16 cellular contexts compared by ENCODE assay signal in the genomic region with DNA sequence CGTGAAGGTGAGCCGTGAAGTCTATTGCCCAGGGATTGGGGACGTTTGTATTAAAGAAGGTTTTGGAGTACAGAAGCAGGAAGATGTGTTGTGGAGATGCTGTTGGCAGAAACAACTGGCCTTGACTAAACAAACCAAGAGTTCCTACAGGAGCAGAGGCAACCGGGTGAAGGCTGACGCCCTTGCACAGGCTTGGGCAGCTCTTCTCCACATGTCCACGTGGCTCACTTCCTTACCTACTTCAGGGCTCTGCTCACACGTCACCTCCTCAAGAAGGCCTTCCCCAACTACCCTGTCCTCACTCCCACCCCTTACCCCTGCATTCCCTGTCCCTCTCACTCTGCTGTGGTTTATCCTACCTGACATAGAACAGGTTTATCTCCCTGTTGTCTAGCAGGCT. TPM values are rescaled to one million over a fixed set of nuclear protein-coding genes. Genes with fewer than 3 reads are reported as not detected.
DNase-seq lines count a peak whose midpoint lies in the region; ATAC-seq and TF ChIP-seq lines count a peak whose summit lies in the region.
"Had no signal": no experiment of that assay in that cellular context is flagged by ENCODE, and none has a peak within 500 bp of the region (broad histone marks: within the 10 kb centered on the region; RNA-seq: fewer than 3 reads in every experiment).

No MANE protein-coding gene starts in this region.

- H3K9me2 ChIP-seq in GM23338 (ENCODE audit: insufficient read depth), result 0 out of 2 replicates have a peak, but pooled peaks cover 5% of the 10 kb centered on the region

- in situ Hi-C loops in Panc1 (cut with HindIII; ENCODE audit: low pct_unique_long_range_greater_than_20kb, low sequenced_read_pairs), result no loop called here

- DNase-seq in GM23338 (ENCODE audit: low spot score) (no peak), Panc1 (ENCODE audit: low read depth, low spot score) (no peak), left lung (peak in 1 of 2 donors; percentile 50), T-helper 1 cell (no peak), NCI-H146 (lab: John Stamatoyannopoulos, UW) (no peak)
- no peak for DNase-seq in activated naive CD4-positive, alpha-beta T cell treated with anti-CD3 and anti-CD28 coated beads, Interleukin-2, amount 10 ng/mL, durations not matched to agents 7 days and 5 days
- DNase-seq: Calu3; CD8-positive, alpha-beta T cell; DMS79 treated with DMSO at 0.1 percent for 48 hours; KBM-7 had no signal

- no peak overlapping the region for H3K4me2 ChIP-seq in GM23338
- H3K4me2 ChIP-seq: A549 had no signal

- CTCF ChIA-PET in Panc1 (lab: Charles Lee), result no interaction called here
- CTCF ChIA-PET in activated naive CD4-positive, alpha-beta T cell treated with anti-CD3 and anti-CD28 coated beads, Interleukin-2, amount 10 ng/mL, durations not matched to agents 7 days and 5 days (lab: Charles Lee), result no interaction called here

- no peak overlapping the region for H3K4me3 Mint-ChIP-seq in GM23338
- no peak overlapping the region for H3K4me3 Mint-ChIP-seq in activated naive CD4-positive, alpha-beta T cell treated with anti-CD3 and anti-CD28 coated beads, Interleukin-2, amount 10 ng/mL, durations not matched to agents 7 days and 5 days
- H3K4me3 Mint-ChIP-seq: CD8-positive, alpha-beta T cell had no signal

- no peaks in the 10 kb centered on the region for H3K9me3 ChIP-seq in Panc1 (ENCODE audit: control insufficient read depth, insufficient read depth, low read depth, low read length)
- no peaks in the 10 kb centered on the region for H3K9me3 ChIP-seq in left lung
- H3K9me3 ChIP-seq: A549, HAP-1 had no signal

- peaks cover 14% of the 10 kb centered on the region for H3F3A ChIP-seq in GM23338 (replicated peaks; ENCODE audit: low read depth)

- H3K4me1 ChIP-seq in GM23338 (ENCODE audit: insufficient read depth) (peaks cover 30% of the 10 kb centered on the region), Panc1 (ENCODE audit: control insufficient read depth, insufficient read depth, low read length) (no peaks in the 10 kb centered on the region), left lung (peaks cover 0 to 35% of the 10 kb centered on the region in 2 donors)
- H3K4me1 ChIP-seq: A549 had no signal

- H3K4me3 ChIP-seq in GM23338 (no peak overlapping the region), Panc1 (ENCODE audit: low read depth in 2 of 2, low read length in 2 of 2) (no peak overlapping the region), left lung (no peak overlapping the region)
- H3K4me3 ChIP-seq: A549, GM12878, HAP-1 had no signal

- ATAC-seq in GM23338 (no peak), Panc1 (0 out of 2 replicates have a peak, but pooled peaks have one; percentile 34), left lung (peak; percentile 14)
- ATAC-seq: A549; CD8-positive, alpha-beta T cell; GM12878; HepG2 had no signal

- no peak overlapping the region for H3K27ac Mint-ChIP-seq in GM23338
- H3K27ac Mint-ChIP-seq in activated naive CD4-positive, alpha-beta T cell treated with anti-CD3 and anti-CD28 coated beads, Interleukin-2, amount 10 ng/mL, durations not matched to agents 7 days and 5 days, result no peak overlapping the region
- H3K27ac Mint-ChIP-seq: CD8-positive, alpha-beta T cell; IgD-negative memory B cell had no signal

- POLR2A ChIA-PET in Panc1 (lab: Charles Lee), result interaction anchor here (0.5 kb wide), 1 partner anchor 243 kb away, joined by 5 read pairs; no protein-coding TSS in a partner anchor

- no peaks in the 10 kb centered on the region for H3K27me3 Mint-ChIP-seq in GM23338 (ENCODE audit: insufficient read depth, low read depth, poor library complexity)
- peaks cover 15% of the 10 kb centered on the region for H3K27me3 Mint-ChIP-seq in activated naive CD4-positive, alpha-beta T cell treated with anti-CD3 and anti-CD28 coated beads, Interleukin-2, amount 10 ng/mL, durations not matched to agents 7 days and 5 days

- no peaks in the 10 kb centered on the region for H3K36me3 Mint-ChIP-seq in GM23338 (ENCODE audit: low read depth)
- H3K36me3 Mint-ChIP-seq in activated naive CD4-positive, alpha-beta T cell treated with anti-CD3 and anti-CD28 coated beads, Interleukin-2, amount 10 ng/mL, durations not matched to agents 7 days and 5 days, result no peaks in the 10 kb centered on the region
- H3K36me3 Mint-ChIP-seq: CD8-positive, alpha-beta T cell had no signal

- TF ChIP-seq CTCF in GM23338 (conservative IDR thresholded peaks at IDR 0.05; ENCODE audit: low read depth in 2 of 2), result no peak
- no peak for TF ChIP-seq CTCF in Panc1 (IDR thresholded peaks at IDR 0.05)
- no peak for TF ChIP-seq CTCF in left lung (IDR thresholded peaks at IDR 0.05)

- BruUV-seq in Panc1 (replicated peaks; lab: Mats Ljungman, UMichigan), result no TSS peak

- H3K27ac ChIP-seq in GM23338 (ENCODE audit: low read depth) (no peak overlapping the region), Panc1 (ENCODE audit: low read length) (no peak overlapping the region), left lung (no peak overlapping the region)
- H3K27ac ChIP-seq: A549, C4-2B had no signal

- peak overlapping the region; percentile 56; the same call in 1 of the 2 replicates for H2AFZ ChIP-seq in GM23338

- no peaks in the 10 kb centered on the region for H3K79me2 ChIP-seq in GM23338 (replicated peaks; ENCODE audit: insufficient read depth)

- peaks cover 28% of the 10 kb centered on the region for H3K4me1 Mint-ChIP-seq in GM23338
- H3K4me1 Mint-ChIP-seq in activated naive CD4-positive, alpha-beta T cell treated with anti-CD3 and anti-CD28 coated beads, Interleukin-2, amount 10 ng/mL, durations not matched to agents 7 days and 5 days, result peaks cover 5% of the 10 kb centered on the region

- H4K20me1 ChIP-seq in GM23338 (replicated peaks; ENCODE audit: insufficient read depth), result no peaks in the 10 kb centered on the region

- no peaks in the 10 kb centered on the region for H3K9me3 Mint-ChIP-seq in GM23338
- no peaks in the 10 kb centered on the region for H3K9me3 Mint-ChIP-seq in activated naive CD4-positive, alpha-beta T cell treated with anti-CD3 and anti-CD28 coated beads, Interleukin-2, amount 10 ng/mL, durations not matched to agents 7 days and 5 days
- H3K9me3 Mint-ChIP-seq: CD8-positive, alpha-beta T cell; IgD-negative memory B cell had no signal

- H3K36me3 ChIP-seq in GM23338 (ENCODE audit: insufficient read depth) (no peaks in the 10 kb centered on the region), Panc1 (ENCODE audit: control insufficient read depth, insufficient read depth, low read length) (no peaks in the 10 kb centered on the region), left lung (no peaks in the 10 kb centered on the region)
- H3K36me3 ChIP-seq: HAP-1 had no signal

- intact Hi-C loops in Panc1 (cut with micrococcal nuclease; ENCODE audit: unreplicated experiment) (no loop called here), left lung (cut with DNase I) (no loop called here)

- no peaks in the 10 kb centered on the region for H3K27me3 ChIP-seq in GM23338 (ENCODE audit: insufficient read depth)
- H3K27me3 ChIP-seq in Panc1 (ENCODE audit: control insufficient read depth, insufficient read depth, low read length), result no peaks in the 10 kb centered on the region
- H3K27me3 ChIP-seq in left lung, result no peaks in the 10 kb centered on the region

TF ChIP-seq in GM23338, 12 proteins besides CTCF, POLR2A, EP300 and RAD21 (continues in another document):
- TF ChIP-seq EZH2 (IDR thresholded peaks at IDR 0.05; ENCODE audit: low read depth, unreplicated experiment) (no peak), EZH2phosphoT487 (IDR thresholded peaks at IDR 0.05; ENCODE audit: unreplicated experiment) (no peak), CREB1 (CRISPR knock-in tag; IDR thresholded peaks at IDR 0.05; ENCODE audit: low read depth) (no peak)
- TF ChIP-seq, protein P1, sequence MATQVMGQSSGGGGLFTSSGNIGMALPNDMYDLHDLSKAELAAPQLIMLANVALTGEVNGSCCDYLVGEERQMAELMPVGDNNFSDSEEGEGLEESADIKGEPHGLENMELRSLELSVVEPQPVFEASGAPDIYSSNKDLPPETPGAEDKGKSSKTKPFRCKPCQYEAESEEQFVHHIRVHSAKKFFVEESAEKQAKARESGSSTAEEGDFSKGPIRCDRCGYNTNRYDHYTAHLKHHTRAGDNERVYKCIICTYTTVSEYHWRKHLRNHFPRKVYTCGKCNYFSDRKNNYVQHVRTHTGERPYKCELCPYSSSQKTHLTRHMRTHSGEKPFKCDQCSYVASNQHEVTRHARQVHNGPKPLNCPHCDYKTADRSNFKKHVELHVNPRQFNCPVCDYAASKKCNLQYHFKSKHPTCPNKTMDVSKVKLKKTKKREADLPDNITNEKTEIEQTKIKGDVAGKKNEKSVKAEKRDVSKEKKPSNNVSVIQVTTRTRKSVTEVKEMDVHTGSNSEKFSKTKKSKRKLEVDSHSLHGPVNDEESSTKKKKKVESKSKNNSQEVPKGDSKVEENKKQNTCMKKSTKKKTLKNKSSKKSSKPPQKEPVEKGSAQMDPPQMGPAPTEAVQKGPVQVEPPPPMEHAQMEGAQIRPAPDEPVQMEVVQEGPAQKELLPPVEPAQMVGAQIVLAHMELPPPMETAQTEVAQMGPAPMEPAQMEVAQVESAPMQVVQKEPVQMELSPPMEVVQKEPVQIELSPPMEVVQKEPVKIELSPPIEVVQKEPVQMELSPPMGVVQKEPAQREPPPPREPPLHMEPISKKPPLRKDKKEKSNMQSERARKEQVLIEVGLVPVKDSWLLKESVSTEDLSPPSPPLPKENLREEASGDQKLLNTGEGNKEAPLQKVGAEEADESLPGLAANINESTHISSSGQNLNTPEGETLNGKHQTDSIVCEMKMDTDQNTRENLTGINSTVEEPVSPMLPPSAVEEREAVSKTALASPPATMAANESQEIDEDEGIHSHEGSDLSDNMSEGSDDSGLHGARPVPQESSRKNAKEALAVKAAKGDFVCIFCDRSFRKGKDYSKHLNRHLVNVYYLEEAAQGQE (IDR thresholded peaks at IDR 0.05; ENCODE audit: unreplicated experiment), result no peak

RNA-seq across cellular contexts. Expression of a gene that starts 59.9 kb away (rescaled TPM):
- total RNA-seq in GM23338 (2014; rRNA removed; shearing (Covaris generic)), result 21.4 and 22.2 TPM in 2 replicates
- polyA plus RNA-seq in GM23338 (2016; fragmentation: Nextera tagmentation; extraction: Ambion mirVana), result 10.8 and 12.2 TPM in 2 replicates
- total RNA-seq in Panc1 (2021; ENCODE audit: unreplicated experiment) (8.8 TPM), left lung (10 to 100 TPM; 13.6 to 18.2 TPM)
- polyA plus RNA-seq in Panc1 (2012; ENCODE audit: insufficient read length), result 11.6 TPM
- total RNA-seq: HepG2 had no signal
- polyA plus RNA-seq: HepG2 had no signal
